9 cellular contexts compared by ENCODE assay signal in the genomic region with DNA sequence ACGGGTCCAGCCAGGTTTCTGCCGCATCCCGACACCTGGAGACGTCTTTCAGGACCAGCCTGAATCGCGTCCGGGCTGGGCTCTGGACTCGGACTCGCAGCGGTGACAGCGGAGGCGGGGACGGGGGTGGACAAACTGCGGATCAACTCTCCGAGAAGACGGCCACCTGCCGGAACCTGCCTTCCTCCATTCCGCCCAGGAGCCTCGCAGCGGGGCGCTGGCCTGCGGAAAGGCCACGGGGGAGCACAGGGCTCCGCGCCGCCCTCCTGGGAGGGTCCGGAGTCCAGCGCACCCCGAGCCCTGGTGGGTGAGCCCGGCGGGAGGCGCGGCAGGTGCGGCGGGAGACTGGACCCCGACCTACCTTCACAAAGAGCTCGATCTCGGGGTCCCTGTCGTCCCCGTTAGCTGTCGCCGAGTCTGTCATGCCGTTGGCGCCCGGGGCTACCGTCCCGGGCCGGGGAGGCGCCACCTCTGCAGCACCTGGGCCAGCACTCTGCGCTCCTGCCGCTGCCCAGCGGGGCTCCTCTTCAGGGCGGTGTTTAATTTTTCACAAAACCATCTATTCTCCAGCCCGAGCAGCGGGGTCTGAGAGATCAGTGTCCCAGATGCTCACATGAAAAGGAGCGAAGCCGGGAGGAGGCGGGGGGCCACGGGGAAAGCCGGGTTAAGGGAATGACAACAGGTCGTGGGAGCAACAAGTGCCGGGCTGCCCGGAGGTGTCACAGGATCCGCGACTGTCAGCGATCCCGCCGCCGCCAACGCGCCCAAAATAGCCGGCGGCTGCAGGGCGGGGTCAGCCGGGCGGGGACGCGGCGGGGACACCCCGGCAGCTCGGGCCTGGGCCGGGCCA. TPM values are rescaled to one million over a fixed set of nuclear protein-coding genes. Genes with fewer than 3 reads are reported as not detected.
DNase-seq lines count a peak whose midpoint lies in the region; ATAC-seq, FAIRE-seq and TF ChIP-seq lines count a peak whose summit lies in the region.
"Had no signal": no experiment of that assay in that cellular context is flagged by ENCODE, and none has a peak within 500 bp of the region (broad histone marks: within the 10 kb centered on the region; RNA-seq: fewer than 3 reads in every experiment).

A gene (minus strand): TSS at position 742 of the 850 bp plus-strand sequence. CDS start 318 bp downstream, at position 424.

- DNase-seq in A549 (ENCODE audit: low read depth in 1 of 2, low spot score in 1 of 2) (peak in 1 of 2 experiments; percentile 8), LNCaP clone FGC (ENCODE audit: low read depth) (no peak), heart right ventricle (peak; percentile 78 to 79)
- peak; percentile 25 for DNase-seq in activated effector memory CD4-positive, alpha-beta T cell treated with Interleukin-2 at 50 U/mL for 16 hours

- ATAC-seq in A549 (peak; percentile 50 to 56; a peak in 5 of 6 replicates), heart right ventricle (peak; percentile 74 to 89 (median 82)), GM19455 (IDR thresholded peaks at IDR 0.05; ENCODE audit: unreplicated experiment) (no peak), HG03354 (IDR thresholded peaks at IDR 0.05; ENCODE audit: poor library complexity, severe bottlenecking, unreplicated experiment) (no peak), HG02970 (IDR thresholded peaks at IDR 0.05; ENCODE audit: low FRiP score, unreplicated experiment) (no peak)

- no peaks in the 10 kb centered on the region; the same call in 2 of the 3 replicates for H3K9me3 ChIP-seq in A549
- peaks cover 0 to 6% (median 0%) of the 10 kb centered on the region in 11 donors for H3K9me3 ChIP-seq in heart right ventricle

- POLR2A ChIA-PET in A549 (lab: Yijun Ruan, JAX), result no interaction called here

- H3K36me3 ChIP-seq in heart right ventricle, result no peaks in the 10 kb centered on the region
- no peaks in the 10 kb centered on the region for H3K36me3 ChIP-seq in rectal smooth muscle tissue (ENCODE audit: control insufficient read depth, insufficient read depth, low read length)

- no peak for TF ChIP-seq EP300 in A549 (IDR thresholded peaks at IDR 0.05)

- H3K4me1 ChIP-seq in A549 (0 out of 3 replicates have a peak, but pooled peaks cover 5% of the 10 kb centered on the region), heart right ventricle (peaks cover 0 to 46% (median 19%) of the 10 kb centered on the region in 9 donors), rectal smooth muscle tissue (ENCODE audit: control insufficient read depth, insufficient read depth, low read length) (no peaks in the 10 kb centered on the region)

- peaks cover 0 to 44% (median 0%) of the 10 kb centered on the region in 7 donors for H3K27me3 ChIP-seq in heart right ventricle
- peaks cover 6% of the 10 kb centered on the region for H3K27me3 ChIP-seq in rectal smooth muscle tissue (ENCODE audit: control insufficient read depth, insufficient read depth, low read length)

- 7% methylated on average over 32 of the region's 82 CpGs for WGBS in A549 (ENCODE audit: missing lambda C conversion rate)
- 0 to 1% methylated on average over 82 of the region's 82 CpGs for WGBS in heart right ventricle, 2 donors

- intact Hi-C loops in heart right ventricle (cut with DNase I), result loop anchor here in 4 of 10 donors (5.0 to 10.0 kb wide), 3 partner anchors 48 to 83 kb away; no protein-coding TSS in a partner anchor

- peak within 1 kb of the TSS; percentile 94 for H3K4me2 ChIP-seq in A549

- FAIRE-seq in A549 (lab: Jason Lieb, UNC), result no peak
- FAIRE-seq: G401.6 had no signal

- no peak for TF ChIP-seq RAD21 in A549 (conservative IDR thresholded peaks at IDR 0.05 in 1 of 2, IDR thresholded peaks at IDR 0.05 in 1 of 2)

- no peak within 1 kb of the TSS for H3K27ac ChIP-seq in A549
- peak within 1 kb of the TSS; percentile 87 to 99 (median 97) for H3K27ac ChIP-seq in heart right ventricle
- H3K27ac ChIP-seq in rectal smooth muscle tissue (ENCODE audit: low read depth, low read length), result no peak within 1 kb of the TSS

- peak within 1 kb of the TSS; percentile 11 for H3K9ac ChIP-seq in rectal smooth muscle tissue (ENCODE audit: low read length)

- TF ChIP-seq CTCF in A549 (IDR thresholded peaks at IDR 0.05), result no peak
- TF ChIP-seq CTCF in LNCaP clone FGC (IDR thresholded peaks at IDR 0.05; ENCODE audit: control insufficient read depth, extremely low read depth, insufficient read depth), result 0 out of 2 replicates have a peak, but pooled peaks have one; percentile 13
- no peak for TF ChIP-seq CTCF in heart right ventricle (IDR thresholded peaks at IDR 0.05)

- H3K4me3 ChIP-seq in A549 (peak within 1 kb of the TSS; percentile 39), LNCaP clone FGC (ENCODE audit: low read depth, low read length) (peak within 1 kb of the TSS; percentile 48), heart right ventricle (peak within 1 kb of the TSS; percentile 53 to 91 (median 85)), rectal smooth muscle tissue (ENCODE audit: low read length) (peak within 1 kb of the TSS; percentile 74)

- CTCF ChIA-PET in A549 (lab: Yijun Ruan, JAX), result no interaction called here

- TF ChIP-seq POLR2A in A549 (IDR thresholded peaks at IDR 0.05; ENCODE audit: low read length), result no peak

TF ChIP-seq in A549, 52 proteins besides CTCF, POLR2A, EP300 and RAD21:
- TF ChIP-seq ESRRA (IDR thresholded peaks at IDR 0.05; ENCODE audit: borderline replicate concordance, low read length) (no peak), SREBF2 (IDR thresholded peaks at IDR 0.05) (no peak), FOXS1 (CRISPR knock-in tag; IDR thresholded peaks at IDR 0.05) (no peak)

RNA-seq across cellular contexts. Expression of the gene that starts here (rescaled TPM):
- polyA plus RNA-seq in A549 (2011; rRNA removed) (not detected in 2 replicates), A549 (2017; fragmentation: RNase III; extraction: RNeasy Plus Mini Kit Qiagen cat#74134 plus additional on column Dnase treatment) (not detected in 3 replicates), heart right ventricle (10 to 100 TPM; 28.1 to 53.6 TPM)
- polyA plus RNA-seq in A549 (2012; cell fraction: cytosol; rRNA removed), result not detected in 2 replicates
- polyA plus RNA-seq in A549 (2012; cell fraction: nucleus; rRNA removed), result not detected in 2 replicates
- not detected in 2 replicates for polyA minus RNA-seq in A549 (2011; rRNA and poly(A)+ RNA removed)
- total RNA-seq in heart right ventricle, result 100 to 1,000 TPM; 263 to 372 (median 332) TPM

Comparison
In these comparisons a context has a peak if more than half of its experiments do, and no peak if none do; other contexts are left out.
1. RNA of the gene that starts here (polyA plus RNA-seq): 28.1 to 53.6 TPM in heart right ventricle; not detected in A549; every median in the first group is over 10 times any median in the second.
2. Peak in ATAC-seq, H3K4me3 ChIP-seq and H3K4me2 ChIP-seq in A549; RNA of the gene not detected or under 1 TPM.
3. ATAC-seq: peak in heart right ventricle (8 of 8); none in GM19455 (single experiment), HG03354 (single experiment) and HG02970 (single experiment).
4. H3K27ac ChIP-seq: peak in heart right ventricle (10 of 10); none in A549 (0 of 2) and rectal smooth muscle tissue (single experiment).
5. Peak in every context shown above with its lines, with median percentiles within 50 percentile points of each other: H3K4me3 ChIP-seq.